In genomic region chr15:72636519-72637282, GRCh38 we compare ENCODE assay signal across 8 cellular contexts. TPM values are rescaled to one million over a fixed set of nuclear protein-coding genes. Genes with fewer than 3 reads are reported as not detected.
DNase-seq lines count a peak whose midpoint lies in the region; ATAC-seq and TF ChIP-seq lines count a peak whose summit lies in the region.
"Not testable (repeated sequence)": the region's sequence is repeated elsewhere in the genome, so short reads cannot be mapped to it uniquely, and the experiment has no call there.

No MANE protein-coding gene starts in this region.

- H3K4me1 ChIP-seq in fibroblast of lung (ENCODE audit: control insufficient read depth, extremely low read depth, insufficient read depth, low read length); uterus: not testable (repeated sequence)

- ATAC-seq in GM19035 (IDR thresholded peaks at IDR 0.05; ENCODE audit: unreplicated experiment), result peak; percentile 49
- peak; percentile 69 for ATAC-seq in HG03442 (IDR thresholded peaks at IDR 0.05; ENCODE audit: unreplicated experiment)

- H3K27ac ChIP-seq in fibroblast of lung (ENCODE audit: insufficient read depth, low read length), result peak overlapping the region; percentile 32
- H3K27ac ChIP-seq in uterus, result not testable (repeated sequence)

- H3K4me2 ChIP-seq in fibroblast of lung (ENCODE audit: extremely low read depth, insufficient read depth, low read length), result peak overlapping the region; percentile 35

- intact Hi-C loops in uterus (cut with DNase I; ENCODE audit: low total_unique reads), result not testable (repeated sequence)

- peak overlapping the region in 2 of 4 experiments; percentile 38 to 40 for H3K4me3 ChIP-seq in fibroblast of lung (replicated peaks in 1 of 4; ENCODE audit: control extremely low read depth in 1 of 4, insufficient read depth in 1 of 4, low read depth in 3 of 4, low read length in 4 of 4)
- H3K4me3 ChIP-seq in uterus, result peak overlapping the region in 1 of 2 donors; percentile 36

- H3K9ac ChIP-seq in fibroblast of lung (ENCODE audit: insufficient read depth, low read length), result not testable (repeated sequence)

- H3K36me3 ChIP-seq in fibroblast of lung (ENCODE audit: control insufficient read depth, insufficient read depth, low read length); uterus: not testable (repeated sequence)

- TF ChIP-seq POLR2A in uterus (IDR thresholded peaks at IDR 0.05), result not testable (repeated sequence)

- H4K20me1 ChIP-seq in fibroblast of lung (ENCODE audit: control insufficient read depth, extremely low read depth, insufficient read depth, low read length), result not testable (repeated sequence)

- DNase-seq in T-helper 1 cell, result peak; percentile 35 to 76 (median 41)
- peak; percentile 67 for DNase-seq in activated naive CD4-positive, alpha-beta T cell treated with anti-CD3 and anti-CD28 coated beads, Interleukin-2, amount 50 U/mL, for 16 hours
- peak; percentile 72 to 79 for DNase-seq in fibroblast of lung (ENCODE audit: low read depth in 2 of 2)
- DNase-seq in medulla oblongata (ENCODE audit: extremely low spot score), result peak; percentile 85
- peak; percentile 31 for DNase-seq in smooth muscle cell of the brain vasculature (ENCODE audit: low read depth, low spot score)
- peak; percentile 78 to 81 for DNase-seq in uterus

- H3K79me2 ChIP-seq in fibroblast of lung (ENCODE audit: control insufficient read depth, insufficient read depth, low read length), result not testable (repeated sequence)

- not testable (repeated sequence) for H3K27me3 ChIP-seq in fibroblast of lung (ENCODE audit: control insufficient read depth, insufficient read depth, low read length); uterus

- not testable (repeated sequence) for TF ChIP-seq CTCF in fibroblast of lung (conservative IDR thresholded peaks at IDR 0.05 in 1 of 2, IDR thresholded peaks at IDR 0.05 in 1 of 2; ENCODE audit: low read depth in 1 of 2, low read length in 2 of 2); uterus (IDR thresholded peaks at IDR 0.05)

- H2AFZ ChIP-seq in fibroblast of lung (ENCODE audit: low read length), result not testable (repeated sequence)

- H3K9me3 ChIP-seq in fibroblast of lung (ENCODE audit: control insufficient read depth, insufficient read depth, low read depth, low read length); uterus: not testable (repeated sequence)

RNA-seq across cellular contexts. Expression of gene GOLGA6B, which starts 17.8 kb away (rescaled TPM):
- total RNA-seq in fibroblast of lung, result not detected in 2 replicates
- polyA plus RNA-seq in fibroblast of lung, result not detected in 2 replicates
- polyA plus RNA-seq in fibroblast of lung (2012), result not detected in 2 replicates
- not detected in 2 replicates for polyA minus RNA-seq in fibroblast of lung (ENCODE audit: low replicate concordance)
- not detected for total RNA-seq in uterus

RNA-seq across cellular contexts. Expression of gene HIGD2B, which starts 49.3 kb away (rescaled TPM):
- 0.26 TPM in 1 of 2 replicates, not detected in the other for total RNA-seq in fibroblast of lung
- polyA plus RNA-seq in fibroblast of lung, result not detected in 2 replicates
- polyA plus RNA-seq in fibroblast of lung (2012), result not detected in 2 replicates
- polyA minus RNA-seq in fibroblast of lung (ENCODE audit: low replicate concordance), result not detected in 2 replicates
- not detected for total RNA-seq in uterus

RNA-seq across cellular contexts. Expression of gene BBS4, which starts 49.3 kb away (rescaled TPM):
- total RNA-seq in fibroblast of lung (18.7 and 27.9 TPM in 2 replicates), uterus (10 to 100 TPM in 3 of 4 donors, 1 to 10 TPM in 1; 6.8 to 38.5 (median 22.2) TPM)
- polyA plus RNA-seq in fibroblast of lung, result 22.9 and 29.4 TPM in 2 replicates
- polyA plus RNA-seq in fibroblast of lung (2012), result 15.7 and 18.3 TPM in 2 replicates
- 5.9 and 17.0 TPM in 2 replicates for polyA minus RNA-seq in fibroblast of lung (ENCODE audit: low replicate concordance)

Comparison
In these comparisons a context has a peak if more than half of its experiments do, and no peak if none do; other contexts are left out.
1. DNase-seq: peak in every context shown above with its lines; median percentile 85 in medulla oblongata; 80 in uterus; 76 in fibroblast of lung; 67 in activated naive CD4-positive, alpha-beta T cell treated with anti-CD3 and anti-CD28 coated beads, Interleukin-2, amount 50 U/mL, for 16 hours; 41 in T-helper 1 cell; 31 in smooth muscle cell of the brain vasculature.